27 cellular contexts compared by ENCODE assay signal in the genomic region with DNA sequence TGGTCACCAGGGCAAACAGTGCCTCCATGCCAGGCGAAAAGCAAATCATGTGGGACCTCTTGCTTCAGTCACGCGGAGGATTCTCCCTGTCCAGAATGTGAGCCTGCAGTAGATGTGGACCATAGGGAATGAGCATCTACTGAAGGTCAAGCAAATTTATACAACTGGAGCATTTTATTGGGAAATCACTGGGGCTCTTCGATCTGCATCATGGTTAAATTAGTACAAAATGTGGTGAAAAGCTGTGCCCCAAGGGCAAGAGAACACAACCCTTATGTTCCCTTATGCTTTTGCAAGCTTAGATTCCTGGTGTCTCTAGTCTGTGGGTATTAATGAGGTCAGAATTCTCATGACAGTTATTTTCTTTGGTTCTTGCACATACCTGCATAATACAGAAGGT.
"Had no signal": no experiment of that assay in that cellular context is flagged by ENCODE, and none has a peak within 500 bp of the region (broad histone marks: within the 10 kb centered on the region; RNA-seq: fewer than 3 reads in every experiment).

No MANE protein-coding gene starts in this region.

- H3K9me3 Mint-ChIP-seq: central memory CD8-positive, alpha-beta T cell; stimulated activated effector memory CD8-positive, alpha-beta T cell treated with anti-CD3 and anti-CD28 coated beads, Interleukin-12 subunit alpha, Interleukin-12 subunit beta, amount 100 ng/mL, for 72 hours; type B pancreatic cell had no signal

- H3K4me3 ChIP-seq: cardiac muscle cell, gastroesophageal sphincter, heart left ventricle, hepatocyte, lung, pancreas, stomach, thyroid gland had no signal

- DNase-seq: cortex of kidney; foreskin keratinocyte; heart left ventricle; kidney; naive B cell; occipital lobe; pancreas; retina; small intestine; stimulated activated CD4-positive, alpha-beta T cell treated with anti-CD3 and anti-CD28 coated beads, Interleukin-12 subunit alpha, Interleukin-12 subunit beta, amount 100 ng/mL, for 4 hours; stimulated activated CD4-positive, alpha-beta T cell treated with anti-CD3 and anti-CD28 coated beads, Interleukin-1b, Interleukin-23, amount 100 ng/mL, for 48 hours; stimulated activated CD4-positive, alpha-beta T cell treated with anti-CD3 and anti-CD28 coated beads, Interleukin-4, amount 100 ng/mL, for 24 hours; stimulated activated naive CD4-positive, alpha-beta T cell treated with Interleukin-2 at 50 U/mL for 16 hours; stomach; thyroid gland had no signal

- H3K79me2 ChIP-seq: hepatocyte had no signal

- H3K36me3 Mint-ChIP-seq: natural killer cell treated with Interleukin-12 subunit alpha and Interleukin-12 subunit beta and Interleukin-15 and Interleukin-18, amount 100 ng/mL, for 72 hours; stimulated activated effector memory CD8-positive, alpha-beta T cell treated with anti-CD3 and anti-CD28 coated beads, Interleukin-12 subunit alpha, Interleukin-12 subunit beta, amount 100 ng/mL, for 72 hours; type B pancreatic cell had no signal

- H2AFZ ChIP-seq: hepatocyte had no signal

- H3K4me2 ChIP-seq: hepatocyte had no signal

- H3K4me1 Mint-ChIP-seq: central memory CD8-positive, alpha-beta T cell; memory B cell; naive B cell; stimulated activated effector memory CD8-positive, alpha-beta T cell treated with anti-CD3 and anti-CD28 coated beads, Interleukin-12 subunit alpha, Interleukin-12 subunit beta, amount 100 ng/mL, for 72 hours had no signal

- H3K4me3 Mint-ChIP-seq: central memory CD8-positive, alpha-beta T cell; memory B cell; naive B cell; natural killer cell treated with Interleukin-12 subunit alpha and Interleukin-12 subunit beta and Interleukin-15 and Interleukin-18, amount 100 ng/mL, for 72 hours; stimulated activated effector memory CD8-positive, alpha-beta T cell treated with anti-CD3 and anti-CD28 coated beads, Interleukin-12 subunit alpha, Interleukin-12 subunit beta, amount 100 ng/mL, for 72 hours; type B pancreatic cell had no signal

- H3K27me3 ChIP-seq: cardiac muscle cell, gastroesophageal sphincter, heart left ventricle, hepatocyte, pancreas, stomach, thyroid gland had no signal

- H3K27ac Mint-ChIP-seq: memory B cell; naive B cell; natural killer cell treated with Interleukin-12 subunit alpha and Interleukin-12 subunit beta and Interleukin-15 and Interleukin-18, amount 100 ng/mL, for 72 hours; stimulated activated effector memory CD8-positive, alpha-beta T cell treated with anti-CD3 and anti-CD28 coated beads, Interleukin-12 subunit alpha, Interleukin-12 subunit beta, amount 100 ng/mL, for 72 hours; type B pancreatic cell had no signal

- H3K27me3 Mint-ChIP-seq: type B pancreatic cell had no signal

- ATAC-seq: esophagus mucosa; foreskin keratinocyte; heart left ventricle; left lobe of liver; pancreas; stimulated activated effector memory CD8-positive, alpha-beta T cell treated with anti-CD3 and anti-CD28 coated beads, Interleukin-12 subunit alpha, Interleukin-12 subunit beta, amount 100 ng/mL, for 72 hours had no signal

- H3K4me1 ChIP-seq: pancreas had no signal

- H3K36me3 ChIP-seq: cardiac muscle cell, gastroesophageal sphincter, heart left ventricle, pancreas, stomach, thyroid gland had no signal

- H3K9me3 ChIP-seq: gastroesophageal sphincter, pancreas, thyroid gland had no signal

- H3K27ac ChIP-seq: cardiac muscle cell, epithelial cell of prostate, foreskin keratinocyte, pancreas, stomach had no signal
